2 cellular contexts compared by ENCODE assay signal in genomic region chr4:188113156-188113555, GRCh38.
TF ChIP-seq lines count a peak whose summit lies in the region.

No MANE protein-coding gene starts in this region.

TF ChIP-seq in GM23338, 12 proteins besides CTCF, POLR2A, EP300 and RAD21:
- TF ChIP-seq REST (IDR thresholded peaks at IDR 0.05; ENCODE audit: unreplicated experiment) (no peak), ZNF331 (CRISPR knock-in tag; IDR thresholded peaks at IDR 0.05; ENCODE audit: low read depth) (no peak), CREB1 (CRISPR knock-in tag; IDR thresholded peaks at IDR 0.05; ENCODE audit: low read depth) (no peak), POLR2AphosphoS5 (IDR thresholded peaks at IDR 0.05; ENCODE audit: low read depth) (no peak), EZH2phosphoT487 (IDR thresholded peaks at IDR 0.05; ENCODE audit: unreplicated experiment) (no peak), ZNF114 (CRISPR knock-in tag; IDR thresholded peaks at IDR 0.05) (no peak), EZH2 (IDR thresholded peaks at IDR 0.05; ENCODE audit: low read depth, unreplicated experiment) (no peak)
- TF ChIP-seq, protein P1, sequence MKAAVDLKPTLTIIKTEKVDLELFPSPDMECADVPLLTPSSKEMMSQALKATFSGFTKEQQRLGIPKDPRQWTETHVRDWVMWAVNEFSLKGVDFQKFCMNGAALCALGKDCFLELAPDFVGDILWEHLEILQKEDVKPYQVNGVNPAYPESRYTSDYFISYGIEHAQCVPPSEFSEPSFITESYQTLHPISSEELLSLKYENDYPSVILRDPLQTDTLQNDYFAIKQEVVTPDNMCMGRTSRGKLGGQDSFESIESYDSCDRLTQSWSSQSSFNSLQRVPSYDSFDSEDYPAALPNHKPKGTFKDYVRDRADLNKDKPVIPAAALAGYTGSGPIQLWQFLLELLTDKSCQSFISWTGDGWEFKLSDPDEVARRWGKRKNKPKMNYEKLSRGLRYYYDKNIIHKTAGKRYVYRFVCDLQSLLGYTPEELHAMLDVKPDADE (IDR thresholded peaks at IDR 0.05), result no peak
TF ChIP-seq in GM23338: peak in this region for 0.

TF ChIP-seq in H1, 55 proteins besides CTCF, POLR2A, EP300 and RAD21:
- no peak for TF ChIP-seq GABPA (IDR thresholded peaks at IDR 0.05; ENCODE audit: borderline replicate concordance, insufficient read depth, low read length)
- TF ChIP-seq ASH2L (IDR thresholded peaks at IDR 0.05; ENCODE audit: low read length), result no peak
- no peak for TF ChIP-seq POU5F1 (IDR thresholded peaks at IDR 0.05; ENCODE audit: low read depth, low read length)
- TF ChIP-seq SP1 (IDR thresholded peaks at IDR 0.05; ENCODE audit: low read depth, low read length), result no peak
- TF ChIP-seq EGR1 (IDR thresholded peaks at IDR 0.05; ENCODE audit: borderline replicate concordance, low read depth, low read length), result no peak
- no peak for TF ChIP-seq RBBP5 (IDR thresholded peaks at IDR 0.05; ENCODE audit: borderline replicate concordance, low read depth, low read length)
- no peak for TF ChIP-seq HDAC6 (IDR thresholded peaks at IDR 0.05; ENCODE audit: low read depth, low read length)
- no peak for TF ChIP-seq BCL11A (IDR thresholded peaks at IDR 0.05; ENCODE audit: low read depth in 2 of 2, low read length in 2 of 2)
- no peak for TF ChIP-seq SUZ12 (IDR thresholded peaks at IDR 0.05; ENCODE audit: low read length)
- TF ChIP-seq, protein P2, sequence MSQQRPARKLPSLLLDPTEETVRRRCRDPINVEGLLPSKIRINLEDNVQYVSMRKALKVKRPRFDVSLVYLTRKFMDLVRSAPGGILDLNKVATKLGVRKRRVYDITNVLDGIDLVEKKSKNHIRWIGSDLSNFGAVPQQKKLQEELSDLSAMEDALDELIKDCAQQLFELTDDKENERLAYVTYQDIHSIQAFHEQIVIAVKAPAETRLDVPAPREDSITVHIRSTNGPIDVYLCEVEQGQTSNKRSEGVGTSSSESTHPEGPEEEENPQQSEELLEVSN (IDR thresholded peaks at IDR 0.05), result no peak
- TF ChIP-seq SP4 (IDR thresholded peaks at IDR 0.05; ENCODE audit: low read length), result no peak
- no peak for TF ChIP-seq JUN (IDR thresholded peaks at IDR 0.05; ENCODE audit: low read depth, low read length)
- TF ChIP-seq CBX5 (IDR thresholded peaks at IDR 0.05; ENCODE audit: low read depth, low read length), result no peak
- no peak for TF ChIP-seq KDM1A (IDR thresholded peaks at IDR 0.05; ENCODE audit: borderline replicate concordance, low read length)
- no peak for TF ChIP-seq POLR2AphosphoS5 (IDR thresholded peaks at IDR 0.05; ENCODE audit: low read depth, low read length)
- TF ChIP-seq EZH2 (IDR thresholded peaks at IDR 0.05; ENCODE audit: low read depth, low read length, severe bottlenecking), result no peak
- TF ChIP-seq SIX5 (IDR thresholded peaks at IDR 0.05; ENCODE audit: low read depth, low read length), result no peak
- TF ChIP-seq BRCA1 (IDR thresholded peaks at IDR 0.05; ENCODE audit: low read depth, low read length), result no peak
